13 cellular contexts compared by ENCODE assay signal in the genomic region with DNA sequence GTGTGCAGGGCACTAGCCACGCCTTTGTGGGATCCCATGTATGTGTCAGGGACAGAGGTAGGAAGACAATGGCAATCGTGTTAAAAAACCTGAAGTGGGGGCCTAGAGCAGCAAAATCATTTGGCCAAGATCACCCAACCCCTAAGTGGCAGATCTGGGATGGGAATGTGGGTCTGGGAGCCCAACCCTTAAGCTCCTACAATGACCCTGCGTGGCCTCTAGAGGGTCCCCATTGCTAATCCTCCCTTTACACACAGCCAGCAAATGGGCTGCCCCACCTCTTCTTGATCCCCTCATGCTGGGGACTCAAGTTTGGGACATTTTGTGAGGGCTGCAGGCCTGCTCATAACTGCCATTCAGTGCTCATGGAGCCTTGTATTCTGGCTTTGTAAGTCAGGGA.
A peak's percentile ranks its signal among the peaks of the same experiment; 100 is the strongest.
DNase-seq lines count a peak whose midpoint lies in the region; TF ChIP-seq lines count a peak whose summit lies in the region.
"Had no signal": no experiment of that assay in that cellular context is flagged by ENCODE, and none has a peak within 500 bp of the region (broad histone marks: within the 10 kb centered on the region; RNA-seq: fewer than 3 reads in every experiment).

No MANE protein-coding gene starts in this region.

- intact Hi-C loops in activated CD4-positive, alpha-beta memory T cell treated with anti-CD3 and anti-CD28 coated beads for 36 hours (cut with micrococcal nuclease): loop anchor here (5.0 kb wide), 1 partner anchor 379 kb away; no protein-coding TSS in a partner anchor

- no peaks in the 10 kb centered on the region for H4K20me1 ChIP-seq in hepatocyte (ENCODE audit: insufficient read depth, poor library complexity, severe bottlenecking)

- no peak overlapping the region for H2AFZ ChIP-seq in hepatocyte

- no peaks in the 10 kb centered on the region for H3K79me2 ChIP-seq in hepatocyte

- POLR2A ChIA-PET in activated CD4-positive, alpha-beta memory T cell treated with anti-CD3 and anti-CD28 coated beads, Interleukin-2, amount 10 ng/mL, durations not matched to agents 7 days and 5 days (lab: Charles Lee): no interaction called here
- POLR2A ChIA-PET in activated CD4-positive, alpha-beta memory T cell treated with anti-CD3 and anti-CD28 coated beads for 36 hours (lab: Charles Lee): no interaction called here

- H3K9me3 Mint-ChIP-seq in activated CD4-positive, alpha-beta memory T cell treated with anti-CD3 and anti-CD28 coated beads, Interleukin-2, amount 10 ng/mL, durations not matched to agents 7 days and 5 days: peaks cover 4% of the 10 kb centered on the region
- peaks cover 3% of the 10 kb centered on the region for H3K9me3 Mint-ChIP-seq in activated CD4-positive, alpha-beta memory T cell treated with anti-CD3 and anti-CD28 coated beads for 36 hours
- H3K9me3 Mint-ChIP-seq: central memory CD8-positive, alpha-beta T cell had no signal

- peak overlapping the region; percentile 8 to 36 for H3K9ac ChIP-seq in stomach smooth muscle (ENCODE audit: low read length in 2 of 2)

- H3K36me3 Mint-ChIP-seq in activated CD4-positive, alpha-beta memory T cell treated with anti-CD3 and anti-CD28 coated beads, Interleukin-2, amount 10 ng/mL, durations not matched to agents 7 days and 5 days (ENCODE audit: low read depth): peaks cover 58% of the 10 kb centered on the region
- H3K36me3 Mint-ChIP-seq in activated CD4-positive, alpha-beta memory T cell treated with anti-CD3 and anti-CD28 coated beads for 36 hours: peaks cover 38% of the 10 kb centered on the region

- CTCF ChIA-PET in activated CD4-positive, alpha-beta memory T cell treated with anti-CD3 and anti-CD28 coated beads, Interleukin-2, amount 10 ng/mL, durations not matched to agents 7 days and 5 days (lab: Charles Lee): interaction anchor here (1.0 kb wide), 1 partner anchor 48 kb away, joined by 3 read pairs; no protein-coding TSS in a partner anchor
- CTCF ChIA-PET in activated CD4-positive, alpha-beta memory T cell treated with anti-CD3 and anti-CD28 coated beads for 36 hours (lab: Charles Lee): interaction anchor here (0.6 to 3.3 kb wide), 3 partner anchors 49 to 317 kb away, joined by 3 to 15 read pairs (median 4); no protein-coding TSS in a partner anchor

- no peak overlapping the region for H3K4me2 ChIP-seq in hepatocyte

- no peak for DNase-seq in activated CD4-positive, alpha-beta memory T cell treated with anti-CD3 and anti-CD28 coated beads, Interleukin-2, amount 10 ng/mL, durations not matched to agents 7 days and 5 days
- no peak for DNase-seq in activated CD4-positive, alpha-beta memory T cell treated with anti-CD3 and anti-CD28 coated beads for 36 hours
- DNase-seq in WERI-Rb-1: peak; percentile 16
- DNase-seq in right atrium auricular region (ENCODE audit: low spot score): no peak
- no peak for DNase-seq in RPMI8226
- no peak for DNase-seq in hepatocyte (ENCODE audit: low spot score)
- DNase-seq in NCI-H128 (lab: John Stamatoyannopoulos, UW; ENCODE audit: unreplicated experiment): no peak
- DNase-seq: activated naive CD4-positive, alpha-beta T cell; NCI-H1436 treated with DMSO at 0.1 percent for 48 hours; NCI-H526 treated with DMSO at 0.1 percent for 48 hours; stimulated activated CD4-positive, alpha-beta T cell treated with anti-CD3 and anti-CD28 coated beads, Interleukin-12 subunit alpha, Interleukin-12 subunit beta, amount 100 ng/mL, for 4 hours had no signal

- peaks cover 50% of the 10 kb centered on the region for H3K4me1 Mint-ChIP-seq in activated CD4-positive, alpha-beta memory T cell treated with anti-CD3 and anti-CD28 coated beads, Interleukin-2, amount 10 ng/mL, durations not matched to agents 7 days and 5 days
- H3K4me1 Mint-ChIP-seq in activated CD4-positive, alpha-beta memory T cell treated with anti-CD3 and anti-CD28 coated beads for 36 hours (ENCODE audit: low read depth): peaks cover 36% of the 10 kb centered on the region

- no peak overlapping the region; the same call in 1 of the 2 replicates for H3K27ac ChIP-seq in WERI-Rb-1
- peak overlapping the region; percentile 63 to 67 for H3K27ac ChIP-seq in right atrium auricular region
- peak overlapping the region; percentile 75 for H3K27ac ChIP-seq in stomach smooth muscle (ENCODE audit: low read length)
- H3K27ac ChIP-seq in hepatocyte: no peak overlapping the region

- no peak overlapping the region for H3K4me3 ChIP-seq in WERI-Rb-1 (ENCODE audit: low read depth, low read length)
- no peak overlapping the region for H3K4me3 ChIP-seq in right atrium auricular region
- H3K4me3 ChIP-seq in stomach smooth muscle (ENCODE audit: low read length in 2 of 2): no peak overlapping the region
- H3K4me3 ChIP-seq in hepatocyte: no peak overlapping the region

- H3K27ac Mint-ChIP-seq in activated CD4-positive, alpha-beta memory T cell treated with anti-CD3 and anti-CD28 coated beads, Interleukin-2, amount 10 ng/mL, durations not matched to agents 7 days and 5 days: peak overlapping the region; percentile 51
- H3K27ac Mint-ChIP-seq in activated CD4-positive, alpha-beta memory T cell treated with anti-CD3 and anti-CD28 coated beads for 36 hours: no peak overlapping the region

- TF ChIP-seq CTCF in WERI-Rb-1 (IDR thresholded peaks at IDR 0.05; ENCODE audit: low read depth, low read length) (peak; percentile 33; the same call in 1 of the 2 replicates), right atrium auricular region (IDR thresholded peaks at IDR 0.05) (no peak), hepatocyte (IDR thresholded peaks at IDR 0.05; ENCODE audit: poor library complexity) (no peak)

- H3K4me1 ChIP-seq in right atrium auricular region (peaks cover 0 to 45% of the 10 kb centered on the region in 2 donors), stomach smooth muscle (ENCODE audit: control insufficient read depth, insufficient read depth, low read length) (peaks cover 42% of the 10 kb centered on the region), hepatocyte (ENCODE audit: insufficient read depth) (no peaks in the 10 kb centered on the region)

- H3K9me2 ChIP-seq in hepatocyte (replicated peaks; ENCODE audit: insufficient read depth): no peaks in the 10 kb centered on the region

- H3K36me3 ChIP-seq in WERI-Rb-1 (peaks cover 41% of the 10 kb centered on the region), right atrium auricular region (peaks cover 3% of the 10 kb centered on the region), stomach smooth muscle (ENCODE audit: control insufficient read depth in 2 of 2, insufficient read depth in 2 of 2, low read length in 2 of 2) (peaks cover 0 to 6% of the 10 kb centered on the region in 2 donors), hepatocyte (replicated peaks; ENCODE audit: insufficient read depth, low read depth) (no peaks in the 10 kb centered on the region)

- no peak overlapping the region for H3K4me3 Mint-ChIP-seq in activated CD4-positive, alpha-beta memory T cell treated with anti-CD3 and anti-CD28 coated beads, Interleukin-2, amount 10 ng/mL, durations not matched to agents 7 days and 5 days
- no peak overlapping the region for H3K4me3 Mint-ChIP-seq in activated CD4-positive, alpha-beta memory T cell treated with anti-CD3 and anti-CD28 coated beads for 36 hours
- H3K4me3 Mint-ChIP-seq: central memory CD8-positive, alpha-beta T cell had no signal

- 100% methylated on average over 3 of the region's 3 CpGs for WGBS in hepatocyte (ENCODE audit: low lambda C conversion rate, missing lambda C conversion rate)

- no peaks in the 10 kb centered on the region for H3K27me3 Mint-ChIP-seq in activated CD4-positive, alpha-beta memory T cell treated with anti-CD3 and anti-CD28 coated beads, Interleukin-2, amount 10 ng/mL, durations not matched to agents 7 days and 5 days
- H3K27me3 Mint-ChIP-seq in activated CD4-positive, alpha-beta memory T cell treated with anti-CD3 and anti-CD28 coated beads for 36 hours: no peaks in the 10 kb centered on the region
- H3K27me3 Mint-ChIP-seq: central memory CD8-positive, alpha-beta T cell had no signal

- H3K9me3 ChIP-seq in WERI-Rb-1 (ENCODE audit: severe bottlenecking): no peaks in the 10 kb centered on the region
- no peaks in the 10 kb centered on the region for H3K9me3 ChIP-seq in right atrium auricular region
- H3K9me3 ChIP-seq in stomach smooth muscle (ENCODE audit: control insufficient read depth in 2 of 2, low read length in 2 of 2): no peaks in the 10 kb centered on the region
- H3K9me3 ChIP-seq in hepatocyte (ENCODE audit: low read depth): no peaks in the 10 kb centered on the region

- H3K27me3 ChIP-seq in WERI-Rb-1 (ENCODE audit: insufficient read depth, low read depth, severe bottlenecking) (no peaks in the 10 kb centered on the region), right atrium auricular region (no peaks in the 10 kb centered on the region), stomach smooth muscle (ENCODE audit: control insufficient read depth in 1 of 2, insufficient read depth in 2 of 2, low read length in 2 of 2) (no peaks in the 10 kb centered on the region), hepatocyte (no peaks in the 10 kb centered on the region)

Comparison
In these comparisons a context has a peak if more than half of its experiments do, and no peak if none do; other contexts are left out.
1. H3K27ac ChIP-seq: peak in right atrium auricular region (2 of 2) and stomach smooth muscle (single experiment); none in WERI-Rb-1 (single experiment) and hepatocyte (single experiment).